In genomic region chr9:122159026-122159924, GRCh38 we compare ENCODE assay signal across 8 cellular contexts. TPM values are rescaled to one million over a fixed set of nuclear protein-coding genes. Genes with fewer than 3 reads are reported as not detected.
DNase-seq lines count a peak whose midpoint lies in the region; ATAC-seq, FAIRE-seq and TF ChIP-seq lines count a peak whose summit lies in the region.

TSS of gene MORN5 (plus strand) at chr9:122159908. CDS start at chr9:122159973, 65 bp downstream.
TSS of gene NDUFA8 (minus strand) at chr9:122159779. CDS start at chr9:122159677, 102 bp downstream.

- peak within 1 kb of the TSS; percentile 38 to 94 (median 72) for H3K9ac ChIP-seq in H1 (replicated peaks in 1 of 4; ENCODE audit: extremely low read depth in 1 of 4, low read depth in 3 of 4, low read length in 3 of 4)

- peaks cover 2% of the 10 kb centered on the region for H3K23me2 ChIP-seq in H1 (ENCODE audit: low read depth, low read length)

- H2BK12ac ChIP-seq in H1 (ENCODE audit: low read depth, low read length): no peak within 1 kb of the TSS

- peak; percentile 97 to 98 for DNase-seq in Caco-2
- peak; percentile 93 for DNase-seq in HT1080 (ENCODE audit: low read depth)
- DNase-seq in NOMO-1 (lab: John Stamatoyannopoulos, UW; ENCODE audit: unreplicated experiment in 2 of 2): peak; percentile 93 to 96
- DNase-seq in activated CD8-positive, alpha-beta memory T cell treated with anti-CD3 and anti-CD28 coated beads for 48 hours (ENCODE audit: low read depth in 2 of 3, low spot score in 2 of 3): peak; percentile 87 to 96 (median 88)
- peak; percentile 93 to 99 for DNase-seq in H1 (ENCODE audit: low read depth in 1 of 2, low spot score in 2 of 2)
- peak; percentile 95 to 96 for DNase-seq in memory B cell (ENCODE audit: low spot score in 2 of 2)
- DNase-seq in stimulated activated CD8-positive, alpha-beta memory T cell treated with anti-CD3 and anti-CD28 coated beads, Interleukin-12 subunit alpha, Interleukin-12 subunit beta, amount 100 ng/mL, for 1 hour (ENCODE audit: low read depth): peak; percentile 92

- no peak within 1 kb of the TSS for H2BK120ac ChIP-seq in H1 (replicated peaks; ENCODE audit: low read depth, low read length)

- peak within 1 kb of the TSS; percentile 95 to 100 for H3K4me2 ChIP-seq in H1 (ENCODE audit: insufficient read depth in 1 of 2, low read depth in 2 of 2, low read length in 2 of 2)

- H3K79me1 ChIP-seq in H1 (ENCODE audit: low read depth, low read length): 0 out of 2 replicates have a peak, but pooled peaks cover 2% of the 10 kb centered on the region

- no peak within 1 kb of the TSS for H3K23ac ChIP-seq in H1 (ENCODE audit: insufficient read length)

- H2AFZ ChIP-seq in H1 (ENCODE audit: low read length): peak within 1 kb of the TSS; percentile 87

- H2BK5ac ChIP-seq in H1 (ENCODE audit: low read depth, low read length): peak within 1 kb of the TSS; percentile 69; the same call in 1 of the 2 replicates

- H3K56ac ChIP-seq in H1 (replicated peaks; ENCODE audit: insufficient read length, low read depth, low read length): no peak within 1 kb of the TSS

- H3K27ac ChIP-seq in H1 (ENCODE audit: low read depth, low read length): peak within 1 kb of the TSS; percentile 37

- H3K27me3 ChIP-seq in Caco-2 (replicated peaks; ENCODE audit: control insufficient read depth, insufficient read depth, low read length): no peaks in the 10 kb centered on the region
- H3K27me3 ChIP-seq in H1 (replicated peaks in 1 of 4; ENCODE audit: control insufficient read depth in 3 of 4, extremely low read depth in 1 of 4, insufficient read depth in 3 of 4, low read length in 3 of 4): no peaks in the 10 kb centered on the region; a peak in 1 of 7 replicates

- H3K18ac ChIP-seq in H1 (ENCODE audit: extremely low read depth, low read length): peak within 1 kb of the TSS; percentile 44; the same call in 1 of the 2 replicates

- H3K4me3 ChIP-seq in Caco-2 (ENCODE audit: low read depth, low read length): peak within 1 kb of the TSS; percentile 83
- peak within 1 kb of the TSS; percentile 88 to 93 (median 90) for H3K4me3 ChIP-seq in H1 (ENCODE audit: extremely low read depth in 1 of 4, insufficient read depth in 2 of 4, low read depth in 3 of 4, low read length in 4 of 4)

- H3K9me3 ChIP-seq in Caco-2: 0 out of 2 replicates have a peak, but pooled peaks cover 6% of the 10 kb centered on the region
- peaks cover 0 to 4% of the 10 kb centered on the region in 2 experiments; a peak in 2 of 4 replicates for H3K9me3 ChIP-seq in H1 (ENCODE audit: insufficient read depth in 2 of 2, low read depth in 1 of 2, low read length in 1 of 2)

- H2AK5ac ChIP-seq in H1 (ENCODE audit: low read depth, low read length): no peak within 1 kb of the TSS

- H3K36me3 Mint-ChIP-seq in Caco-2 (ENCODE audit: insufficient read depth, unreplicated experiment) (peaks cover 12% of the 10 kb centered on the region), memory B cell (no peaks in the 10 kb centered on the region)

- no peak within 1 kb of the TSS for H4K8ac ChIP-seq in H1 (ENCODE audit: extremely low read depth, insufficient read depth, low read length)

- TSS peak; percentile 45 for BruUV-seq in Caco-2 (replicated peaks; lab: Mats Ljungman, UMichigan)

- peaks cover 0 to 20% of the 10 kb centered on the region in 2 experiments; a peak in 3 of 4 replicates for H3K79me2 ChIP-seq in H1 (ENCODE audit: control insufficient read depth in 1 of 2, insufficient read depth in 2 of 2, low read length in 2 of 2)

- TF ChIP-seq EP300 in H1 (IDR thresholded peaks at IDR 0.05; ENCODE audit: borderline replicate concordance in 1 of 2, low read depth in 2 of 2, low read length in 2 of 2): no peak

- H3K27ac Mint-ChIP-seq in Caco-2 (ENCODE audit: unreplicated experiment): peak within 1 kb of the TSS; percentile 99
- H3K27ac Mint-ChIP-seq in memory B cell: peak within 1 kb of the TSS; percentile 97

- peaks cover 6% of the 10 kb centered on the region for H3K4me1 Mint-ChIP-seq in Caco-2 (ENCODE audit: low read depth, unreplicated experiment)
- peaks cover 24% of the 10 kb centered on the region for H3K4me1 Mint-ChIP-seq in memory B cell

- TF ChIP-seq CTCF in Caco-2 (IDR thresholded peaks at IDR 0.05; ENCODE audit: insufficient read depth in 1 of 2, low read depth in 1 of 2, low read length in 1 of 2, severe bottlenecking in 1 of 2, unreplicated experiment in 1 of 2) (no peak), H1 (IDR thresholded peaks at IDR 0.05; ENCODE audit: control extremely low read depth in 1 of 3, insufficient read depth in 1 of 3, low read depth in 1 of 3, low read length in 3 of 3) (peak in 1 of 3 experiments; percentile 11; a peak in 1 of 4 replicates)

- no peak for TF ChIP-seq RAD21 in H1 (IDR thresholded peaks at IDR 0.05 in 1 of 2, conservative IDR thresholded peaks at IDR 0.05 in 1 of 2; ENCODE audit: low read depth in 2 of 2, low read length in 2 of 2)

- peak within 1 kb of the TSS; percentile 88 for H4K5ac ChIP-seq in H1 (ENCODE audit: insufficient read length, low read depth, low read length)

- peak; percentile 46 to 56 for TF ChIP-seq POLR2A in H1 (IDR thresholded peaks at IDR 0.05; ENCODE audit: control extremely low read depth in 1 of 2, low read depth in 2 of 2, low read length in 2 of 2)

- peaks cover 0 to 2% of the 10 kb centered on the region in 2 experiments for H4K20me1 ChIP-seq in H1 (replicated peaks in 1 of 2; ENCODE audit: control insufficient read depth in 1 of 2, insufficient read depth in 2 of 2, low read length in 2 of 2)

- H3K4me1 ChIP-seq in Caco-2: 0 out of 2 replicates have a peak, but pooled peaks cover 3% of the 10 kb centered on the region
- H3K4me1 ChIP-seq in H1 (replicated peaks in 1 of 4; ENCODE audit: control insufficient read depth in 3 of 4, insufficient read depth in 4 of 4, low read length in 3 of 4): peaks cover 0 to 4% (median 0%) of the 10 kb centered on the region in 4 experiments; a peak in 2 of 7 replicates

- no peak within 1 kb of the TSS for H2BK20ac ChIP-seq in H1 (ENCODE audit: low read length)

- peaks cover 1% of the 10 kb centered on the region; the same call in 1 of the 2 replicates for H3K36me3 ChIP-seq in Caco-2 (ENCODE audit: control insufficient read depth, insufficient read depth, low read length)
- no peaks in the 10 kb centered on the region for H3K36me3 ChIP-seq in H1 (ENCODE audit: control insufficient read depth in 2 of 4, insufficient read depth in 4 of 4, low read length in 3 of 4)

- CTCF ChIA-PET in Caco-2 (lab: Charles Lee): interaction anchor here (1.0 kb wide), 1 partner anchor 55 kb away, joined by 7 read pairs; no protein-coding TSS in a partner anchor
- CTCF ChIA-PET in H1 (lab: Charles Lee; ENCODE audit: partially characterized antibody): interaction anchor here (0.6 to 4.9 kb wide), 38 partner anchors 9 to 220 kb away, joined by 3 to 54 read pairs (median 5); no protein-coding TSS in a partner anchor

- H3K4ac ChIP-seq in H1 (replicated peaks; ENCODE audit: insufficient read length, low read depth, low read length): no peak within 1 kb of the TSS

- ATAC-seq in GM21367 (IDR thresholded peaks at IDR 0.05; ENCODE audit: unreplicated experiment): peak; percentile 89
- ATAC-seq in memory B cell (ENCODE audit: low read depth): peak; percentile 94

- H3K27me3 Mint-ChIP-seq in Caco-2 (ENCODE audit: insufficient read depth, unreplicated experiment) (no peaks in the 10 kb centered on the region), memory B cell (peaks cover 10% of the 10 kb centered on the region)

- intact Hi-C loops in Caco-2 (cut with micrococcal nuclease; ENCODE audit: unreplicated experiment): loop anchor here (1.0 to 2.0 kb wide), 3 partner anchors 20 to 106 kb away; no protein-coding TSS in a partner anchor

- H3K9me3 Mint-ChIP-seq in Caco-2 (ENCODE audit: unreplicated experiment): no peaks in the 10 kb centered on the region
- H3K9me3 Mint-ChIP-seq in memory B cell: peaks cover 4% of the 10 kb centered on the region

- POLR2A ChIA-PET in Caco-2 (lab: Charles Lee) (interaction anchor here (0.7 to 1.2 kb wide), 2 partner anchors 8 to 105 kb away, joined by 4 read pairs; partner anchors contain the start of genes MRRF and RBM18), H1 (lab: Charles Lee; ENCODE audit: partially characterized antibody) (interaction anchor here (0.9 to 2.2 kb wide), 5 partner anchors 14 to 57 kb away, joined by 3 to 9 read pairs (median 3); no protein-coding TSS in a partner anchor)

- peak; percentile 98 for FAIRE-seq in H1 (lab: Jason Lieb, UNC)

- H3K14ac ChIP-seq in H1 (ENCODE audit: insufficient read length): no peak within 1 kb of the TSS

- WGBS in H1 (ENCODE audit: extremely low coverage in 1 of 2, insufficient coverage in 1 of 2, insufficient read length in 1 of 2, insufficient replicate concordance in 2 of 2, low coverage in 1 of 2, low lambda C conversion rate in 2 of 2, missing lambda C conversion rate in 1 of 2), 2 experiments: 7% methylated on average over 46 of the region's 56 CpGs; no CpG with 5 or more reads in 1 of the 2 experiments

- H3K4me3 Mint-ChIP-seq in Caco-2 (ENCODE audit: unreplicated experiment) (peak within 1 kb of the TSS; percentile 98), memory B cell (peak within 1 kb of the TSS; percentile 98)

- H2BK15ac ChIP-seq in H1 (ENCODE audit: low read length): no peak within 1 kb of the TSS

- H4K91ac ChIP-seq in H1 (replicated peaks; ENCODE audit: insufficient read length, low read length): no peak within 1 kb of the TSS

RNA-seq across cellular contexts. Expression of gene MORN5, which starts in this region (rescaled TPM):
- total RNA-seq in Caco-2 (2022): not detected in 2 replicates
- total RNA-seq in HT1080 (2014; rRNA removed; shearing (Covaris generic)): not detected in 2 replicates
- polyA plus RNA-seq in HT1080 (2015; cell fraction: cytosol; rRNA removed): not detected in 2 replicates
- polyA plus RNA-seq in HT1080 (2015; cell fraction: nucleus; rRNA removed): not detected in 2 replicates
- total RNA-seq in H1 (2021; fragmentation: NEBNext Ultra II Directional; extraction: Animal tissue kit (Norgen Biotek cat#: 25700)): not detected in 2 replicates
- not detected in 2 replicates for polyA plus RNA-seq in H1 (2011; rRNA removed)
- not detected for polyA plus RNA-seq in H1 (2011; cell fraction: cytosol; rRNA removed)
- polyA plus RNA-seq in H1 (2011; cell fraction: nucleus; rRNA removed): not detected
- not detected in 4 replicates for polyA plus RNA-seq in H1 (2012, experiment 1 of 2)
- polyA plus RNA-seq in H1 (2012, experiment 2 of 2): not detected
- polyA plus RNA-seq in H1 (2013, experiment 1 of 2): not detected
- not detected for polyA plus RNA-seq in H1 (2013, experiment 2 of 2)
- polyA minus RNA-seq in H1 (2011; rRNA and poly(A)+ RNA removed): not detected in 2 replicates
- polyA minus RNA-seq in H1 (2011; cell fraction: cytosol; rRNA and poly(A)+ RNA removed): not detected
- not detected for polyA minus RNA-seq in H1 (2011; cell fraction: nucleus; rRNA and poly(A)+ RNA removed)

RNA-seq across cellular contexts. Expression of gene NDUFA8, which starts in this region (rescaled TPM):
- total RNA-seq in Caco-2 (2022): 58.0 and 63.5 TPM in 2 replicates
- total RNA-seq in HT1080 (2014; rRNA removed; shearing (Covaris generic)): 60.8 and 76.1 TPM in 2 replicates
- 93.4 and 101 TPM in 2 replicates for polyA plus RNA-seq in HT1080 (2015; cell fraction: cytosol; rRNA removed)
- 39.9 and 42.3 TPM in 2 replicates for polyA plus RNA-seq in HT1080 (2015; cell fraction: nucleus; rRNA removed)
- total RNA-seq in H1 (2021; fragmentation: NEBNext Ultra II Directional; extraction: Animal tissue kit (Norgen Biotek cat#: 25700)): 59.8 and 61.0 TPM in 2 replicates
- 56.6 and 73.8 TPM in 2 replicates for polyA plus RNA-seq in H1 (2011; rRNA removed)
- polyA plus RNA-seq in H1 (2011; cell fraction: cytosol; rRNA removed): 79.1 TPM
- polyA plus RNA-seq in H1 (2011; cell fraction: nucleus; rRNA removed): 28.4 TPM
- polyA plus RNA-seq in H1 (2012, experiment 1 of 2): 77.6 to 100 TPM (median 85.9 TPM) in 4 replicates
- 79.9 TPM for polyA plus RNA-seq in H1 (2012, experiment 2 of 2)
- polyA plus RNA-seq in H1 (2013, experiment 1 of 2): 79.1 TPM
- polyA plus RNA-seq in H1 (2013, experiment 2 of 2): 79.1 TPM
- polyA minus RNA-seq in H1 (2011; rRNA and poly(A)+ RNA removed): 31.9 and 35.9 TPM in 2 replicates
- polyA minus RNA-seq in H1 (2011; cell fraction: cytosol; rRNA and poly(A)+ RNA removed): 19.2 TPM
- 11.1 TPM for polyA minus RNA-seq in H1 (2011; cell fraction: nucleus; rRNA and poly(A)+ RNA removed)

Comparison
In these comparisons a context has a peak if more than half of its experiments do, and no peak if none do; other contexts are left out.
1. Peak in every context shown above with its lines: DNase-seq, ATAC-seq, H3K4me3 ChIP-seq and H3K27ac ChIP-seq.